29 cellular contexts compared by ENCODE assay signal in the genomic region with DNA sequence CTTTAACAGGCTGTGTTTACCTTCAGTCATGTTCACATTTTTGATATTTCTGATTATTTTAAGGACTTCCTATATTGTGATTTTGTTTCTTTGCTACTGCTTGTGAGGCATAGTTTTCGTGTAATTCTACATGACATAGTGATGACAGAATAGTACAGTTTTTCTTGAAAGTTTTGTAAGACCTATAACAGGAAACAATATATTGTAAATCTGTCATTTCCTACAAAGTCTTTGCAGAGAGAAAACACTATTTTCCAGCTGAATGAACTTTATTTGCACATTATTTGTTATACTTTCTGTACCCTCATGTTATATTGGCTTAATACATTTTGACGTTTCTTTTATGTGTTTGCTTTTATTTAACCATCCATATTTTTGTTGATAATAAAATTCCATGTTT.
"Had no signal": no experiment of that assay in that cellular context is flagged by ENCODE, and none has a peak within 500 bp of the region (broad histone marks: within the 10 kb centered on the region; RNA-seq: fewer than 3 reads in every experiment).

No MANE protein-coding gene starts in this region.

- H3K27ac Mint-ChIP-seq: activated CD4-positive, alpha-beta T cell treated with anti-CD3 and anti-CD28 coated beads, Interleukin-2, amount 10 ng/mL, durations not matched to agents 24 days and 14 days; activated CD8-positive, alpha-beta T cell treated with anti-CD3 and anti-CD28 coated beads for 36 hours; activated naive CD8-positive, alpha-beta T cell treated with anti-CD3 and anti-CD28 coated beads for 36 hours; activated T-cell treated with anti-CD3 and anti-CD28 coated beads, Interleukin-2, amount 50 U/mL, for 72 hours; activated T-helper 17 cell treated with anti-CD3 and anti-CD28 coated beads, Interleukin-2, amount 50 U/mL, for 72 hours had no signal

- H3K4me3 ChIP-seq: PC-9 had no signal

- H3K36me3 ChIP-seq: brain microvascular endothelial cell had no signal

- DNase-seq: activated CD4-positive, alpha-beta T cell treated with anti-CD3 and anti-CD28 coated beads, Interleukin-2, amount 10 ng/mL, durations not matched to agents 24 days and 14 days; activated CD4-positive, alpha-beta T cell treated with anti-CD3 and anti-CD28 coated beads, Interleukin-2, amount 50 U/mL, for 4 hours; activated CD8-positive, alpha-beta T cell treated with anti-CD3 and anti-CD28 coated beads for 36 hours; activated effector memory CD4-positive, alpha-beta T cell treated with anti-CD3 and anti-CD28 coated beads, Interleukin-2, amount 50 U/mL, for 16 hours; activated naive CD4-positive, alpha-beta T cell; activated naive CD4-positive, alpha-beta T cell treated with anti-CD3 and anti-CD28 coated beads, Interleukin-2, amount 50 U/mL, for 16 hours; activated naive CD8-positive, alpha-beta T cell treated with anti-CD3 and anti-CD28 coated beads for 36 hours; activated T-cell treated with anti-CD3 and anti-CD28 coated beads, Interleukin-2, amount 50 U/mL, for 1 hour; activated T-cell treated with anti-CD3 and anti-CD28 coated beads, Interleukin-2, amount 50 U/mL, for 72 hours; amniotic stem cell; aorta; brain microvascular endothelial cell; central memory CD4-positive, alpha-beta T cell; NCI-H1105; NCI-H1436; NCI-H1694; NCI-H1930; NCI-H2081 treated with DMSO at 0.1 percent for 48 hours; NCI-H345; NCI-H524 treated with DMSO at 0.1 percent for 48 hours; PC-9; SIG-M5; SW 1271; T-helper 1 cell; T-helper 2 cell; T-helper 9 cell had no signal

- H3K27me3 ChIP-seq: brain microvascular endothelial cell had no signal

- H3K27ac ChIP-seq: brain microvascular endothelial cell, PC-9, RWPE1 had no signal

- H2AFZ ChIP-seq: PC-9 had no signal

- ATAC-seq: activated CD8-positive, alpha-beta T cell treated with anti-CD3 and anti-CD28 coated beads for 36 hours; activated T-cell treated with anti-CD3 and anti-CD28 coated beads, Interleukin-2, amount 50 U/mL, for 72 hours; activated T-helper 17 cell treated with anti-CD3 and anti-CD28 coated beads, Interleukin-2, amount 50 U/mL, for 72 hours; Right ventricle myocardium inferior had no signal

- H3K4me2 ChIP-seq: PC-9 had no signal

- H3K4me3 Mint-ChIP-seq: activated CD4-positive, alpha-beta T cell treated with anti-CD3 and anti-CD28 coated beads, Interleukin-2, amount 10 ng/mL, durations not matched to agents 24 days and 14 days; activated CD8-positive, alpha-beta T cell treated with anti-CD3 and anti-CD28 coated beads for 36 hours; activated naive CD8-positive, alpha-beta T cell treated with anti-CD3 and anti-CD28 coated beads for 36 hours; activated T-cell treated with anti-CD3 and anti-CD28 coated beads, Interleukin-2, amount 50 U/mL, for 72 hours; activated T-helper 17 cell treated with anti-CD3 and anti-CD28 coated beads, Interleukin-2, amount 50 U/mL, for 72 hours had no signal

- H3K27me3 Mint-ChIP-seq: activated CD4-positive, alpha-beta T cell treated with anti-CD3 and anti-CD28 coated beads, Interleukin-2, amount 10 ng/mL, durations not matched to agents 24 days and 14 days; activated CD8-positive, alpha-beta T cell treated with anti-CD3 and anti-CD28 coated beads for 36 hours; activated naive CD8-positive, alpha-beta T cell treated with anti-CD3 and anti-CD28 coated beads for 36 hours; activated T-helper 17 cell treated with anti-CD3 and anti-CD28 coated beads, Interleukin-2, amount 50 U/mL, for 72 hours had no signal

- H3K4me1 Mint-ChIP-seq: activated CD4-positive, alpha-beta T cell treated with anti-CD3 and anti-CD28 coated beads, Interleukin-2, amount 10 ng/mL, durations not matched to agents 24 days and 14 days; activated naive CD8-positive, alpha-beta T cell treated with anti-CD3 and anti-CD28 coated beads for 36 hours; activated T-helper 17 cell treated with anti-CD3 and anti-CD28 coated beads, Interleukin-2, amount 50 U/mL, for 72 hours had no signal
